ENCODE assay signal across 8 cellular contexts in the genomic region with DNA sequence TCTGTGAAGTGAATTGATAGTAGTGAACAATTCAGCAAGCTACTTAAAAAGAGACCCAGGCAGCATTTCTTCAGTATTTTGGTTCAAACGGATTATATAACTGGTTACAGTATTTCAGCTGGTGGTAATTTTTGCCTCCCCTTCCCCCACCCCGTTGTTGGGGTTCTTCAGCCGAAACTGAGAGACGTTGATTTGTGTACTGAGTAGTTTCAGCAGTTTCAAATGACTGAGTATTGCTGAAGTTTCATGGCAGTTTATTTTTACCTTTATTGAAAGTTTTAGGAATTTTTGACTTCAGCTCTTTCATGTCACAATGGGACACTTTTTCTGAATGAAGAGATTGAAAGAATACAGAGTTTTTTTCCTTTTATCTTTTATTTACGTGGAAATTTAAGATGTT. TPM values are rescaled to one million over a fixed set of nuclear protein-coding genes. Genes with fewer than 3 reads are reported as not detected.
A peak's percentile ranks its signal among the peaks of the same experiment; 100 is the strongest.
DNase-seq lines count a peak whose midpoint lies in the region; TF ChIP-seq lines count a peak whose summit lies in the region.

No MANE protein-coding gene starts in this region.

- peak overlapping the region in 1 of 2 donors; percentile 99 for H3K27ac ChIP-seq in ascending aorta

- H3K27me3 ChIP-seq in ascending aorta (no peaks in the 10 kb centered on the region), kidney epithelial cell (ENCODE audit: control insufficient read depth, insufficient read depth, low read length) (no peaks in the 10 kb centered on the region)

- peak; percentile 46 for DNase-seq in M059J (ENCODE audit: low read depth)
- DNase-seq in ascending aorta (ENCODE audit: low spot score in 2 of 2), result no peak
- DNase-seq in kidney epithelial cell (ENCODE audit: low read depth), result no peak
- peak; percentile 24 for DNase-seq in stimulated activated CD8-positive, alpha-beta memory T cell treated with anti-CD3 and anti-CD28 coated beads, Interleukin-12 subunit alpha, Interleukin-12 subunit beta, amount 100 ng/mL, for 24 hours (ENCODE audit: extremely low read depth)
- DNase-seq in NCI-H1105 (lab: John Stamatoyannopoulos, UW), result no peak
- no peak for DNase-seq in AML-193 (lab: John Stamatoyannopoulos, UW)
- DNase-seq in HuH-7.5 (ENCODE audit: low spot score), result no peak

- H3K4me1 ChIP-seq in ascending aorta, result peaks cover 6 to 33% of the 10 kb centered on the region in 2 donors

- no peaks in the 10 kb centered on the region for H3K9me3 ChIP-seq in ascending aorta

- TF ChIP-seq CTCF in GM12875 (IDR thresholded peaks at IDR 0.05; ENCODE audit: borderline replicate concordance, insufficient read depth, low read depth, low read length), result no peak
- no peak for TF ChIP-seq CTCF in ascending aorta (IDR thresholded peaks at IDR 0.05)
- TF ChIP-seq CTCF in kidney epithelial cell (IDR thresholded peaks at IDR 0.05; ENCODE audit: insufficient read depth, low read length, poor library complexity, severe bottlenecking), result no peak

- peak overlapping the region; percentile 38 for H3K4me3 ChIP-seq in GM12875 (ENCODE audit: low read depth, low read length)
- peak overlapping the region; percentile 83 to 99 for H3K4me3 ChIP-seq in ascending aorta
- H3K4me3 ChIP-seq in kidney epithelial cell (ENCODE audit: low read depth, low read length), result peak overlapping the region; percentile 94

- H3K36me3 ChIP-seq in ascending aorta, result no peaks in the 10 kb centered on the region
- no peaks in the 10 kb centered on the region for H3K36me3 ChIP-seq in kidney epithelial cell (ENCODE audit: control insufficient read depth, insufficient read depth, low read length)

- intact Hi-C loops in ascending aorta (cut with DNase I), result loop anchor here (10.0 kb wide), 2 partner anchors 519 to 1871 kb away; a partner anchor contains a TSS

RNA-seq across cellular contexts. Expression of a gene that starts 1.7 kb away (rescaled TPM):
- 70.5 and 76.5 TPM in 2 replicates for total RNA-seq in M059J (2014; rRNA removed; shearing (Covaris generic))
- total RNA-seq in ascending aorta (21.2 TPM), kidney epithelial cell (45.9 and 50.9 TPM in 2 replicates)

Comparison
In these comparisons a context has a peak if more than half of its experiments do, and no peak if none do; other contexts are left out.
1. H3K4me3 ChIP-seq: peak in every context shown above with its lines; median percentile 94 in kidney epithelial cell; 91 in ascending aorta; 38 in GM12875.
2. DNase-seq: peak in M059J (single experiment) and stimulated activated CD8-positive, alpha-beta memory T cell treated with anti-CD3 and anti-CD28 coated beads, Interleukin-12 subunit alpha, Interleukin-12 subunit beta, amount 100 ng/mL, for 24 hours (single experiment); none in ascending aorta (0 of 2), kidney epithelial cell (single experiment), NCI-H1105 (single experiment), AML-193 (0 of 2) and HuH-7.5 (single experiment).